In the genomic region with DNA sequence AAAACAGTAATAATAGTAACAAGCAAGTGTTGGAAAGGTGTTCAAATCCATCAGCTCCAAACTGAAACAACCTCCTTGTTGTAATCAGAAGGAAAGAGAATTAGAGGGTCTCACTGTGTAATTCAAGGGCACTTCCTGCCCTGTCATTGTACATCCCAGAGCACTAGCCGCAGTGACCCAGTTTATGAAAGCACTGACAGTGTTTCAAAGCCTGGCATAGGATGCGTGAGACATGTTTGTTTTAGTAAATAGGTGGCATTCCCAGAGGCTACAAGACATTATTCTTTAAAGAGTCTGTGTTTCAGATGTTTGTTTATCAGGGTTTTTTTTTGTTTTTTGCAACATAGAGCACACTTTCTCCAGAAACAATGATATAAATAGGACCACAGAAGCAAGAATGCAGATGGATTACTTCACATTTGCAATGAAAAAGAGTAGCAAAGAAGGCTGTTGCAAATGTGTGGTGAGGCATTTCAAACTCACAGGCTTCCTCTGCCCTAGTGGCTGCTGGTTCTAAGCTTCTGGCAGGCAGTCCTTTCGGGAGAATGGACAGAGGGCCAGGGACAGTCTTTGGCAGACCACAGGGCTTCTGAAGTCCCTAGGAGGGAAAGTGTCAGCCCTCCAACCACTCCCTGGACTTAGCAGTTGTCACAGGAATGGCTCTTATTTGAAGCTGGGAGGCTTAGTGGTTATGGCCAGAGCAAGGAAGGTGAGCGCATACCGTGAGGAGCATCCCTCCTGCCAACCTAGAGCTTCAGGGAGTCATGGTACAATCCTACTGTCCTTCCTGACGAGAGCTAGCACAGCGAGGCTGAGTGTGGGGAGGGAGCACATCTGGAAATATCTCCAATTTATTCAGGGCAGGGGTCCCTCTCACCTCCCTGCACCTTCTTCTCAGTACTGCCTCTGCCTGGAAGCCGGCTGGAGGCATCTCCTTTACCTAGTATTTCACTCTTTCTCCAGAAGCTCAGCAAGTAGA, we compare ENCODE assay signal across 8 cellular contexts. TPM values are rescaled to one million over a fixed set of nuclear protein-coding genes. Genes with fewer than 3 reads are reported as not detected.
DNase-seq lines count a peak whose midpoint lies in the region; ATAC-seq, FAIRE-seq and TF ChIP-seq lines count a peak whose summit lies in the region.

No MANE protein-coding gene starts in this region.

- no peak for FAIRE-seq in GM12878 (lab: Jason Lieb, UNC)

- no peak for TF ChIP-seq EP300 in GM12878 (IDR thresholded peaks at IDR 0.05; ENCODE audit: borderline replicate concordance in 1 of 2, control insufficient read depth in 1 of 2, low read depth in 2 of 2, low read length in 2 of 2)

- WGBS in GM12878 (ENCODE audit: insufficient coverage, insufficient replicate concordance, low lambda C conversion rate, missing lambda C conversion rate): 64% methylated on average over 8 of the region's 8 CpGs
- 65% methylated on average over 8 of the region's 8 CpGs for WGBS in smooth muscle cell (ENCODE audit: low lambda C conversion rate)

- H3K79me2 ChIP-seq in GM12878 (ENCODE audit: control insufficient read depth, insufficient read depth, low read length) (no peaks in the 10 kb centered on the region), smooth muscle cell (ENCODE audit: low read depth) (no peaks in the 10 kb centered on the region)

- intact Hi-C loops in GM12878 (cut with micrococcal nuclease; ENCODE audit: unreplicated experiment): no loop called here

- H3K9ac ChIP-seq in GM12878 (ENCODE audit: control insufficient read depth, insufficient read depth, low read length): peak overlapping the region; percentile 10; the same call in 1 of the 2 replicates
- H3K9ac ChIP-seq in smooth muscle cell (ENCODE audit: low read depth): no peak overlapping the region

- no peaks in the 10 kb centered on the region for H3F3A ChIP-seq in smooth muscle cell (ENCODE audit: low read depth)

- ATAC-seq in HG03097 (IDR thresholded peaks at IDR 0.05; ENCODE audit: low FRiP score, unreplicated experiment): peak; percentile 3
- ATAC-seq in GM12878: peak; percentile 46

- CTCF ChIA-PET in GM12878 (lab: Yijun Ruan, JAX): interaction anchor here (0.6 to 5.7 kb wide), 7 partner anchors 13 to 89 kb away, joined by 3 to 40 read pairs (median 4); no protein-coding TSS in a partner anchor
- CTCF ChIA-PET in GM10248 (lab: Yijun Ruan, JAX): interaction anchor here (1.3 to 1.8 kb wide), 4 partner anchors 11 to 494 kb away, joined by 4 to 5 read pairs (median 4); a partner anchor contains a TSS

- no peak for TF ChIP-seq RAD21 in GM12878 (IDR thresholded peaks at IDR 0.05; ENCODE audit: insufficient read depth, low read depth, low read length)

- H3K27ac ChIP-seq in GM12878 (ENCODE audit: control insufficient read depth, insufficient read depth) (peak overlapping the region; percentile 67), smooth muscle cell (ENCODE audit: low read depth) (peak overlapping the region; percentile 48)

- no peak for TF ChIP-seq POLR2A in GM12878 (IDR thresholded peaks at IDR 0.05; ENCODE audit: low read depth, low read length)

- H3K4me3 ChIP-seq in GM12878: peak overlapping the region; percentile 8; the same call in 1 of the 2 replicates
- H3K4me3 ChIP-seq in smooth muscle cell: no peak overlapping the region

- in situ Hi-C loops in GM12878 (cut with MboI): no loop called here

- TF ChIP-seq CTCF in GM12878 (IDR thresholded peaks at IDR 0.05 in 2 of 3, conservative IDR thresholded peaks at IDR 0.05 in 1 of 3; ENCODE audit: control insufficient read depth in 2 of 3, extremely low read depth in 1 of 3, insufficient read depth in 1 of 3, low read depth in 3 of 3, low read length in 3 of 3): no peak
- TF ChIP-seq CTCF in smooth muscle cell (IDR thresholded peaks at IDR 0.05; ENCODE audit: borderline replicate concordance, insufficient read depth, poor library complexity, severe bottlenecking): no peak
- TF ChIP-seq CTCF in GM10248 (IDR thresholded peaks at IDR 0.05; ENCODE audit: control extremely low read depth, extremely low read depth, low read depth, missing control alignments): no peak

- H3K36me3 ChIP-seq in GM12878 (ENCODE audit: control insufficient read depth in 2 of 2, insufficient read depth in 2 of 2, low read length in 1 of 2): no peaks in the 10 kb centered on the region
- no peaks in the 10 kb centered on the region for H3K36me3 ChIP-seq in smooth muscle cell (ENCODE audit: low read depth)

- H2AFZ ChIP-seq in GM12878 (ENCODE audit: control insufficient read depth, low read depth, low read length) (peak overlapping the region; percentile 80), smooth muscle cell (ENCODE audit: low read depth) (peak overlapping the region; percentile 56)

- no TSS peak for BruUV-seq in GM12878 (replicated peaks; lab: Mats Ljungman, UMichigan)

- H3K27me3 ChIP-seq in GM12878 (replicated peaks in 1 of 2; ENCODE audit: control insufficient read depth in 2 of 2, insufficient read depth in 2 of 2, low read length in 1 of 2) (no peaks in the 10 kb centered on the region), smooth muscle cell (ENCODE audit: low read depth) (peaks cover 3% of the 10 kb centered on the region)

- SMC1A ChIA-PET in GM12878 (lab: Charles Lee; ENCODE audit: uncharacterized antibody, unreplicated experiment): interaction anchor here (0.6 to 4.2 kb wide), 20 partner anchors 8 to 446 kb away, joined by 3 to 46 read pairs (median 4); a partner anchor contains a TSS

- RAD21 ChIA-PET in GM12878 (lab: Charles Lee; ENCODE audit: unreplicated experiment): interaction anchor here (1.0 to 4.5 kb wide), 13 partner anchors 12 to 88 kb away, joined by 3 to 31 read pairs (median 4); a partner anchor contains a TSS

- peaks cover 26% of the 10 kb centered on the region for H3K4me1 ChIP-seq in GM12878 (ENCODE audit: control insufficient read depth, insufficient read depth, low read length)
- H3K4me1 ChIP-seq in smooth muscle cell (ENCODE audit: low read depth): peaks cover 4% of the 10 kb centered on the region

- no peaks in the 10 kb centered on the region for H4K20me1 ChIP-seq in GM12878 (ENCODE audit: control insufficient read depth, insufficient read depth)
- H4K20me1 ChIP-seq in smooth muscle cell (ENCODE audit: low read depth): no peaks in the 10 kb centered on the region

- H3K4me2 ChIP-seq in GM12878 (ENCODE audit: control insufficient read depth, insufficient read depth) (peak overlapping the region; percentile 85), smooth muscle cell (peak overlapping the region; percentile 67)

- H3K9me3 ChIP-seq in GM12878 (replicated peaks; ENCODE audit: control insufficient read depth, insufficient read depth, low read length) (peaks cover 6% of the 10 kb centered on the region; the same call in 1 of the 3 replicates), smooth muscle cell (replicated peaks; ENCODE audit: low read depth) (no peaks in the 10 kb centered on the region)

- DNase-seq in SIG-M5 treated with dmso at 0.1 percent for 504 hours (lab: John Stamatoyannopoulos, UW; ENCODE audit: unreplicated experiment): peak; percentile 78
- DNase-seq in SIG-M5 (lab: John Stamatoyannopoulos, UW): no peak
- no peak for DNase-seq in GM12878 (ENCODE audit: low read depth, low spot score)
- DNase-seq in smooth muscle cell (lab: John Stamatoyannopoulos, UW; ENCODE audit: unreplicated experiment): no peak
- no peak for DNase-seq in activated CD4-positive, CD25-positive, alpha-beta regulatory T cell treated with anti-CD3 and anti-CD28 coated beads, Interleukin-2, amount 50 U/mL, for 72 hours
- no peak for DNase-seq in GM10248 (ENCODE audit: extremely low spot score)
- DNase-seq in H4 (ENCODE audit: low spot score): no peak

- POLR2A ChIA-PET in GM12878 (lab: Charles Lee) (interaction anchor here (1.1 to 4.8 kb wide), 7 partner anchors 12 to 88 kb away, joined by 3 to 28 read pairs (median 5); a partner anchor contains a TSS), GM10248 (lab: Yijun Ruan, JAX) (interaction anchor here (1.1 to 1.5 kb wide), 2 partner anchors 13 to 96 kb away, joined by 3 read pairs; no protein-coding TSS in a partner anchor)

TF ChIP-seq in GM12878, 131 proteins besides CTCF, POLR2A, EP300 and RAD21 (continues in another document):
- TF ChIP-seq NFIC (IDR thresholded peaks at IDR 0.05; ENCODE audit: low read depth, low read length): no peak
- no peak for TF ChIP-seq CBX5 (IDR thresholded peaks at IDR 0.05; ENCODE audit: low read depth)
- TF ChIP-seq KLF5 (IDR thresholded peaks at IDR 0.05; ENCODE audit: partially characterized antibody): no peak
- TF ChIP-seq, protein P1, sequence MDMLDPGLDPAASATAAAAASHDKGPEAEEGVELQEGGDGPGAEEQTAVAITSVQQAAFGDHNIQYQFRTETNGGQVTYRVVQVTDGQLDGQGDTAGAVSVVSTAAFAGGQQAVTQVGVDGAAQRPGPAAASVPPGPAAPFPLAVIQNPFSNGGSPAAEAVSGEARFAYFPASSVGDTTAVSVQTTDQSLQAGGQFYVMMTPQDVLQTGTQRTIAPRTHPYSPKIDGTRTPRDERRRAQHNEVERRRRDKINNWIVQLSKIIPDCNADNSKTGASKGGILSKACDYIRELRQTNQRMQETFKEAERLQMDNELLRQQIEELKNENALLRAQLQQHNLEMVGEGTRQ (IDR thresholded peaks at IDR 0.05; ENCODE audit: borderline replicate concordance, low read depth, low read length): no peak

RNA-seq across cellular contexts. Expression of a gene that starts 31.4 kb away (rescaled TPM):
- 60.0 and 68.9 TPM in 2 replicates for total RNA-seq in GM12878 (2013; cell fraction: nucleolus; rRNA removed)
- 17.8 and 23.4 TPM in 2 replicates for total RNA-seq in GM12878 (2014; rRNA removed)
- 21.5 TPM in 2 replicates for total RNA-seq in GM12878 (2014; rRNA removed; fragmentation: Illumina TruSeq; extraction: Trizol)
- total RNA-seq in GM12878 (2021): 13.8 and 14.8 TPM in 2 replicates
- 12.8 TPM for polyA plus RNA-seq in GM12878 (2011; ENCODE audit: low read depth)
- 13.5 and 17.2 TPM in 2 replicates for polyA plus RNA-seq in GM12878 (2011; rRNA removed)
- polyA plus RNA-seq in GM12878 (2011; cell fraction: cytosol; rRNA removed): 5.4 and 9.3 TPM in 2 replicates
- polyA plus RNA-seq in GM12878 (2011; cell fraction: nucleus; rRNA removed): 12.0 and 17.3 TPM in 2 replicates
- polyA plus RNA-seq in GM12878 (2012): 16.9 and 22.4 TPM in 2 replicates
- 17.8 and 22.1 TPM in 2 replicates for polyA plus RNA-seq in GM12878 (2014; fragmentation: Illumina TruSeq; extraction: Trizol)
- 1 to 10 TPM; 3.2 to 3.3 TPM for polyA plus RNA-seq in GM12878 (2014; fragmentation: Nextera tagmentation; extraction: Ambion mirVana)
- 7.6 and 9.3 TPM in 2 replicates for polyA plus RNA-seq in GM12878 (2014; rRNA removed)
- 1 to 10 TPM; 6.1 to 7.9 TPM for polyA plus RNA-seq in GM12878 (2016; fragmentation: Nextera tagmentation; extraction: Ambion mirVana)
- 17.3 and 21.8 TPM in 2 replicates for polyA minus RNA-seq in GM12878 (2011; rRNA and poly(A)+ RNA removed)
- 6.5 and 7.7 TPM in 2 replicates for polyA minus RNA-seq in GM12878 (2011; cell fraction: cytosol; rRNA and poly(A)+ RNA removed)
- polyA minus RNA-seq in GM12878 (2011; cell fraction: nucleus; rRNA and poly(A)+ RNA removed): 41.8 and 42.7 TPM in 2 replicates
- 65.2 and 88.6 TPM in 2 replicates for total RNA-seq in smooth muscle cell
- 11.8 and 12.5 TPM in 2 replicates for polyA plus RNA-seq in smooth muscle cell
- 43.2 and 45.4 TPM in 2 replicates for total RNA-seq in H4 (2014; rRNA removed; shearing (Covaris generic))
